24 cellular contexts compared by ENCODE assay signal in the genomic region with DNA sequence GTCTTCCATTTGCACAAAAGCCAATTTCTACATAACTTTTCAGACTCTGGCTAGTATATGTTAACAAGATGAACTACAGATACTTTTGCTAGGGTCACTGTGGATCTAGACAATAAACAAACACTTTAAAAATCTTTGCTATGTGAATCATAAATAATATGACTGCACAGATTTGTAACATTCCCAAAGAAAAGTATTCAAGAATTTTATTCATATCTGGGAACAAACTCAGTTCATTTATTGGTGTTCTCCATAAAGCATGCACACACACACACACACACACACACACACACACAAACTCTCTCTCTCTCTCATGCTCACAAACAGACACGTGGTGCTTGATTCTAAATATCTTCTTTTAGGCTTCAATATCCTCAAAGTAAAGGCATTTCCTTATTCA. TPM values are rescaled to one million over a fixed set of nuclear protein-coding genes. Genes with fewer than 3 reads are reported as not detected.
DNase-seq lines count a peak whose midpoint lies in the region; ATAC-seq and TF ChIP-seq lines count a peak whose summit lies in the region.
"Had no signal": no experiment of that assay in that cellular context is flagged by ENCODE, and none has a peak within 500 bp of the region (broad histone marks: within the 10 kb centered on the region; RNA-seq: fewer than 3 reads in every experiment).

No MANE protein-coding gene starts in this region.

- H3K27ac Mint-ChIP-seq in activated CD8-positive, alpha-beta T cell treated with anti-CD3 and anti-CD28 coated beads, Interleukin-2, amount 10 ng/mL, durations not matched to agents 7 days and 5 days, result no peak overlapping the region
- H3K27ac Mint-ChIP-seq: CD4-positive, alpha-beta T cell; H9 had no signal

- H2AFZ ChIP-seq in mesenchymal stem cell (ENCODE audit: low read depth, low read length), result no peak overlapping the region
- H2AFZ ChIP-seq: GM23248 had no signal

- no peak overlapping the region for H3K23ac ChIP-seq in mesenchymal stem cell (ENCODE audit: low read length in 2 of 2)

- no peaks in the 10 kb centered on the region for H3K4me1 Mint-ChIP-seq in activated CD8-positive, alpha-beta T cell treated with anti-CD3 and anti-CD28 coated beads, Interleukin-2, amount 10 ng/mL, durations not matched to agents 7 days and 5 days (ENCODE audit: low read depth)

- H2BK15ac ChIP-seq in mesenchymal stem cell (ENCODE audit: low read depth, poor library complexity, severe bottlenecking), result no peak overlapping the region

- no peak overlapping the region for H4K91ac ChIP-seq in mesenchymal stem cell (ENCODE audit: low read length)

- H3K9me3 ChIP-seq in mesenchymal stem cell (ENCODE audit: control insufficient read depth, low read length), result no peaks in the 10 kb centered on the region
- H3K9me3 ChIP-seq: BLaER1, SJSA1 had no signal

- no peak for ATAC-seq in activated CD8-positive, alpha-beta T cell treated with anti-CD3 and anti-CD28 coated beads, Interleukin-2, amount 10 ng/mL, durations not matched to agents 7 days and 5 days
- no peak for ATAC-seq in GM21786 (IDR thresholded peaks at IDR 0.05; ENCODE audit: unreplicated experiment)
- ATAC-seq: GM12878, Right ventricle myocardium inferior had no signal

- no peak overlapping the region for H2BK5ac ChIP-seq in mesenchymal stem cell (ENCODE audit: low read depth, low read length, poor library complexity, severe bottlenecking)

- no peak overlapping the region for H3K4me3 Mint-ChIP-seq in activated CD8-positive, alpha-beta T cell treated with anti-CD3 and anti-CD28 coated beads, Interleukin-2, amount 10 ng/mL, durations not matched to agents 7 days and 5 days
- H3K4me3 Mint-ChIP-seq: CD4-positive, alpha-beta T cell; H9 had no signal

- H2BK120ac ChIP-seq in mesenchymal stem cell (ENCODE audit: low read depth, low read length), result no peak overlapping the region

- CTCF ChIA-PET in HEK293T (lab: Yijun Ruan, JAX), result interaction anchor here (1.1 kb wide), 1 partner anchor 17 kb away, joined by 8 read pairs; no protein-coding TSS in a partner anchor
- CTCF ChIA-PET in activated CD8-positive, alpha-beta T cell treated with anti-CD3 and anti-CD28 coated beads, Interleukin-2, amount 10 ng/mL, durations not matched to agents 7 days and 5 days (lab: Charles Lee), result no interaction called here

- no CpG with 5 or more reads among the region's 1 CpG for WGBS in mesenchymal stem cell

- POLR2A ChIA-PET in HEK293T (lab: Yijun Ruan, JAX), result interaction anchor here (1.1 kb wide), 1 partner anchor 17 kb away, joined by 4 read pairs; no protein-coding TSS in a partner anchor
- POLR2A ChIA-PET in activated CD8-positive, alpha-beta T cell treated with anti-CD3 and anti-CD28 coated beads, Interleukin-2, amount 10 ng/mL, durations not matched to agents 7 days and 5 days (lab: Charles Lee), result no interaction called here

- H3K36me3 Mint-ChIP-seq in activated CD8-positive, alpha-beta T cell treated with anti-CD3 and anti-CD28 coated beads, Interleukin-2, amount 10 ng/mL, durations not matched to agents 7 days and 5 days (ENCODE audit: low read depth), result no peaks in the 10 kb centered on the region

- H3K27me3 Mint-ChIP-seq in activated CD8-positive, alpha-beta T cell treated with anti-CD3 and anti-CD28 coated beads, Interleukin-2, amount 10 ng/mL, durations not matched to agents 7 days and 5 days (ENCODE audit: low read depth), result no peaks in the 10 kb centered on the region

- H3K79me1 ChIP-seq in mesenchymal stem cell (replicated peaks; ENCODE audit: low read length, poor library complexity, severe bottlenecking), result no peaks in the 10 kb centered on the region

- no peak overlapping the region for H4K8ac ChIP-seq in mesenchymal stem cell (ENCODE audit: low read length)

- H3K18ac ChIP-seq in mesenchymal stem cell (ENCODE audit: low read depth in 1 of 2, low read length in 2 of 2), result no peak overlapping the region

- H2BK12ac ChIP-seq in mesenchymal stem cell (ENCODE audit: low read length in 2 of 2), result no peak overlapping the region

- no peaks in the 10 kb centered on the region for H3K27me3 ChIP-seq in mesenchymal stem cell (ENCODE audit: control insufficient read depth in 1 of 2, insufficient read depth in 1 of 2, low read length in 2 of 2)
- H3K27me3 ChIP-seq: BLaER1, SJSA1 had no signal

- H3K9me3 Mint-ChIP-seq in activated CD8-positive, alpha-beta T cell treated with anti-CD3 and anti-CD28 coated beads, Interleukin-2, amount 10 ng/mL, durations not matched to agents 7 days and 5 days (ENCODE audit: insufficient read depth), result no peaks in the 10 kb centered on the region
- H3K9me3 Mint-ChIP-seq: CD4-positive, alpha-beta T cell; H9 had no signal

- H3K4me2 ChIP-seq in mesenchymal stem cell (ENCODE audit: low read length, poor library complexity, severe bottlenecking), result no peak overlapping the region
- H3K4me2 ChIP-seq: BLaER1 had no signal

- H3K27ac ChIP-seq in mesenchymal stem cell (ENCODE audit: low read length, poor library complexity, severe bottlenecking), result no peak overlapping the region
- H3K27ac ChIP-seq: BLaER1, GM23248, SJSA1 had no signal

- no peak overlapping the region for H3K4ac ChIP-seq in mesenchymal stem cell (ENCODE audit: low read depth in 1 of 2, low read length in 2 of 2)

- no peaks in the 10 kb centered on the region for H3K4me1 ChIP-seq in mesenchymal stem cell (ENCODE audit: control insufficient read depth, insufficient read depth, low read depth, low read length)
- H3K4me1 ChIP-seq: BLaER1, SJSA1 had no signal

- no peak overlapping the region for H3K9ac ChIP-seq in mesenchymal stem cell (ENCODE audit: low read length)
- H3K9ac ChIP-seq: BLaER1, GM23248 had no signal

- no peak overlapping the region for H3K4me3 ChIP-seq in mesenchymal stem cell (ENCODE audit: insufficient read depth in 1 of 2, low read depth in 1 of 2, low read length in 2 of 2)
- H3K4me3 ChIP-seq: BLaER1, GM12878, GM23248, SJSA1 had no signal

- peak; percentile 13 for DNase-seq in AG20443 (ENCODE audit: low spot score)
- DNase-seq in HEK293T (ENCODE audit: extremely low spot score), result no peak
- peak; percentile 67 for DNase-seq in dedifferentiated amniotic fluid mesenchymal stem cell (ENCODE audit: extremely low spot score)
- DNase-seq in mesenchymal stem cell, result peak; percentile 49
- DNase-seq in activated CD8-positive, alpha-beta T cell treated with anti-CD3 and anti-CD28 coated beads, Interleukin-2, amount 10 ng/mL, durations not matched to agents 7 days and 5 days, result no peak
- DNase-seq in stimulated activated CD4-positive, alpha-beta T cell treated with anti-CD3 and anti-CD28 coated beads, Interleukin-1b, Interleukin-23, amount 100 ng/mL, for 48 hours, result no peak
- DNase-seq: CD4-positive, alpha-beta T cell; COR-L47; DMS79; GM23248; H9; KG1; NCI-H1092 treated with DMSO at 0.1 percent for 48 hours; NCI-H146; NCI-H2029; NCI-H226; NCI-H510A treated with DMSO at 0.1 percent for 48 hours; NCI-H748 treated with DMSO at 0.1 percent for 48 hours; SW 1271 had no signal

- H2AK5ac ChIP-seq in mesenchymal stem cell (ENCODE audit: low read length, severe bottlenecking), result no peak overlapping the region

- H3K14ac ChIP-seq in mesenchymal stem cell (ENCODE audit: low read length in 2 of 2), result no peak overlapping the region

- no peaks in the 10 kb centered on the region for H3K36me3 ChIP-seq in mesenchymal stem cell (ENCODE audit: control insufficient read depth in 1 of 2, insufficient read depth in 2 of 2, low read depth in 1 of 2, low read length in 2 of 2)
- H3K36me3 ChIP-seq: BLaER1, SJSA1 had no signal

TF ChIP-seq in HEK293T, 16 proteins besides CTCF, POLR2A, EP300 and RAD21:
- TF ChIP-seq ARNT (IDR thresholded peaks at IDR 0.05), result no peak
- TF ChIP-seq, protein P1, sequence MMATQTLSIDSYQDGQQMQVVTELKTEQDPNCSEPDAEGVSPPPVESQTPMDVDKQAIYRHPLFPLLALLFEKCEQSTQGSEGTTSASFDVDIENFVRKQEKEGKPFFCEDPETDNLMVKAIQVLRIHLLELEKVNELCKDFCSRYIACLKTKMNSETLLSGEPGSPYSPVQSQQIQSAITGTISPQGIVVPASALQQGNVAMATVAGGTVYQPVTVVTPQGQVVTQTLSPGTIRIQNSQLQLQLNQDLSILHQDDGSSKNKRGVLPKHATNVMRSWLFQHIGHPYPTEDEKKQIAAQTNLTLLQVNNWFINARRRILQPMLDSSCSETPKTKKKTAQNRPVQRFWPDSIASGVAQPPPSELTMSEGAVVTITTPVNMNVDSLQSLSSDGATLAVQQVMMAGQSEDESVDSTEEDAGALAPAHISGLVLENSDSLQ (IDR thresholded peaks at IDR 0.05), result no peak
- TF ChIP-seq FOXK2 (IDR thresholded peaks at IDR 0.05), result no peak
- TF ChIP-seq L3MBTL2 (conservative IDR thresholded peaks at IDR 0.05), result peak; percentile 39; the same call in 1 of the 2 replicates

RNA-seq across cellular contexts. Expression of a gene that starts 18.8 kb away (rescaled TPM):
- polyA plus RNA-seq in mesenchymal stem cell (2013, experiment 1 of 2), result 5.1 TPM
- 4.9 TPM for polyA plus RNA-seq in mesenchymal stem cell (2013, experiment 2 of 2)
- not detected for total RNA-seq in activated CD8-positive, alpha-beta T cell treated with anti-CD3 and anti-CD28 coated beads, Interleukin-2, amount 10 ng/mL, durations not matched to agents 7 days and 5 days
- total RNA-seq: CD4-positive, alpha-beta T cell had no signal
- polyA plus RNA-seq: GM12878 had no signal

Comparison
In these comparisons a context has a peak if more than half of its experiments do, and no peak if none do; other contexts are left out.
1. DNase-seq: peak in AG20443 (single experiment), dedifferentiated amniotic fluid mesenchymal stem cell (single experiment) and mesenchymal stem cell (single experiment); none in HEK293T (single experiment), activated CD8-positive, alpha-beta T cell treated with anti-CD3 and anti-CD28 coated beads, Interleukin-2, amount 10 ng/mL, durations not matched to agents 7 days and 5 days (single experiment) and stimulated activated CD4-positive, alpha-beta T cell treated with anti-CD3 and anti-CD28 coated beads, Interleukin-1b, Interleukin-23, amount 100 ng/mL, for 48 hours (single experiment).